ENCODE assay signal across 20 cellular contexts in the genomic region with DNA sequence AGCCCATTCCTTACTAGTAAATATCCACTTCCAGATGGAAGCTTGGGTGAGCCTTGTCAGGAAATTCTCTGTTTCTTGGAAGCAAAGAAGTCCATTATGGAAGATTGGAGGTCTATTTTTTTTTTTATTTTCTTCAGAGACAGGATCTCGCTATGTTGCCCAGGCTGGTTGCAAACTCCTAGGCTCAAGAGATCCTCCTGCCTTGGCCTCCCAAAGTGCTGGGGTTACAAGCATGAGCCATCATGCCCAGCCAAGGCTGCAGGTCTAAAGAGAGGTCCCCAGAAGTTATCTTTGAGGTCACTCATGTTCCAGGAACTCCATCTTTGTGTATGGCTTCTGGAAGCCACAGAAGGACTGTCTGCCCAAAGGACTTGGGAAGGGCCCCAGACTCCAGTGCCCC.
DNase-seq lines count a peak whose midpoint lies in the region; ATAC-seq, FAIRE-seq and TF ChIP-seq lines count a peak whose summit lies in the region.
"Had no signal": no experiment of that assay in that cellular context is flagged by ENCODE, and none has a peak within 500 bp of the region (broad histone marks: within the 10 kb centered on the region; RNA-seq: fewer than 3 reads in every experiment).

No MANE protein-coding gene starts in this region.

- H3K79me2 ChIP-seq in PC-9 (ENCODE audit: low read depth), result no peaks in the 10 kb centered on the region
- H3K79me2 ChIP-seq in K562 (ENCODE audit: control insufficient read depth, insufficient read depth, low read length), result no peaks in the 10 kb centered on the region

- no peaks in the 10 kb centered on the region for H3K36me3 Mint-ChIP-seq in Caco-2 (ENCODE audit: insufficient read depth, unreplicated experiment)
- H3K36me3 Mint-ChIP-seq: CD14-positive monocyte; CD8-positive, alpha-beta T cell; IgD-negative memory B cell had no signal

- no peak overlapping the region for H3K9ac ChIP-seq in K562 (ENCODE audit: insufficient read depth in 1 of 2, low read depth in 2 of 2, low read length in 2 of 2)

- peaks cover 13% of the 10 kb centered on the region for H3K9me3 Mint-ChIP-seq in Caco-2 (ENCODE audit: unreplicated experiment)

- intact Hi-C loops in Caco-2 (cut with micrococcal nuclease; ENCODE audit: unreplicated experiment), result loop anchor here (2.0 to 5.0 kb wide), 2 partner anchors 33 to 54 kb away; no protein-coding TSS in a partner anchor
- intact Hi-C loops in PC-9 (cut with micrococcal nuclease; ENCODE audit: unreplicated experiment), result no loop called here
- intact Hi-C loops in K562 (cut with micrococcal nuclease), result no loop called here
- intact Hi-C loops in right cardiac atrium (cut with DNase I), result no loop called here

- no peak for ATAC-seq in K562
- no peak for ATAC-seq in GM21825 (IDR thresholded peaks at IDR 0.05; ENCODE audit: unreplicated experiment)
- ATAC-seq in right cardiac atrium, result no peak
- ATAC-seq in HG02610 (IDR thresholded peaks at IDR 0.05; ENCODE audit: unreplicated experiment), result no peak
- ATAC-seq: CD8-positive, alpha-beta T cell had no signal

- no peak overlapping the region for H3K4me3 ChIP-seq in Caco-2 (ENCODE audit: low read depth, low read length)
- no peak overlapping the region for H3K4me3 ChIP-seq in PC-9
- no peak overlapping the region for H3K4me3 ChIP-seq in K562
- H3K4me3 ChIP-seq in mesodermal cell (ENCODE audit: extremely low read depth, insufficient read depth, low read length, poor library complexity, severe bottlenecking), result no peak overlapping the region
- H3K4me3 ChIP-seq in right cardiac atrium (ENCODE audit: low read length), result no peak overlapping the region
- H3K4me3 ChIP-seq: HAP-1 had no signal

- H3K9me2 ChIP-seq in PC-9 (ENCODE audit: insufficient read depth), result no peaks in the 10 kb centered on the region

- H3K27me3 ChIP-seq in Caco-2 (replicated peaks; ENCODE audit: control insufficient read depth, insufficient read depth, low read length), result no peaks in the 10 kb centered on the region
- H3K27me3 ChIP-seq in PC-9 (ENCODE audit: insufficient read depth, low read depth), result no peaks in the 10 kb centered on the region
- H3K27me3 ChIP-seq in K562 (ENCODE audit: control insufficient read depth in 2 of 2, insufficient read depth in 2 of 2, low read length in 2 of 2), result peaks cover 16 to 28% of the 10 kb centered on the region in 2 experiments; a peak in 4 of 5 replicates
- no peaks in the 10 kb centered on the region for H3K27me3 ChIP-seq in right cardiac atrium (ENCODE audit: control insufficient read depth, insufficient read depth)

- TF ChIP-seq EP300 in K562 (IDR thresholded peaks at IDR 0.05; ENCODE audit: low read length), result no peak

- CTCF ChIA-PET in Caco-2 (lab: Charles Lee), result interaction anchor here (1.4 kb wide), 1 partner anchor 85 kb away, joined by 4 read pairs; no protein-coding TSS in a partner anchor
- CTCF ChIA-PET in PC-9 (lab: Charles Lee), result no interaction called here
- CTCF ChIA-PET in K562 (lab: Yijun Ruan, JAX; ENCODE audit: low intra/inter-chr PET ratio), result no interaction called here

- H4K20me1 ChIP-seq in PC-9 (ENCODE audit: insufficient read depth) (no peaks in the 10 kb centered on the region), K562 (replicated peaks; ENCODE audit: control insufficient read depth, insufficient read depth, low read length) (no peaks in the 10 kb centered on the region)

- H3F3A ChIP-seq in PC-9 (ENCODE audit: insufficient read depth, low read depth), result peaks cover 3% of the 10 kb centered on the region; the same call in 1 of the 2 replicates

- H3K4me2 ChIP-seq in PC-9 (peak overlapping the region; percentile 55; the same call in 1 of the 2 replicates), K562 (ENCODE audit: insufficient read depth, low read length) (no peak overlapping the region)

- no peak for TF ChIP-seq RAD21 in K562 (CRISPR knock-in tag; conservative IDR thresholded peaks at IDR 0.05 in 1 of 2, IDR thresholded peaks at IDR 0.05 in 1 of 2)

- BruUV-seq in Caco-2 (replicated peaks; lab: Mats Ljungman, UMichigan), result no TSS peak
- BruUV-seq in PC-9 (replicated peaks; lab: Mats Ljungman, UMichigan), result no TSS peak
- no TSS peak for BruUV-seq in K562 (replicated peaks; lab: Mats Ljungman, UMichigan)

- peaks cover 19% of the 10 kb centered on the region for H3K4me1 Mint-ChIP-seq in Caco-2 (ENCODE audit: low read depth, unreplicated experiment)

- 14% methylated on average over 1 of the region's 1 CpG for WGBS in K562 (ENCODE audit: insufficient coverage, low coverage, missing lambda C conversion rate)
- WGBS in mesodermal cell (ENCODE audit: insufficient coverage in 2 of 2), 2 experiments, result 100% methylated on average over 1 of the region's 1 CpG
- 98% methylated on average over 1 of the region's 1 CpG for WGBS in right cardiac atrium

- H2AFZ ChIP-seq in PC-9 (no peak overlapping the region), K562 (ENCODE audit: low read depth, low read length) (no peak overlapping the region)

- H3K4me3 Mint-ChIP-seq in Caco-2 (ENCODE audit: unreplicated experiment), result no peak overlapping the region
- H3K4me3 Mint-ChIP-seq: CD14-positive monocyte; CD8-positive, alpha-beta T cell; HFFc6; IgD-negative memory B cell had no signal

- no peaks in the 10 kb centered on the region for H3K27me3 Mint-ChIP-seq in Caco-2 (ENCODE audit: insufficient read depth, unreplicated experiment)

- H3K27ac ChIP-seq in PC-9 (peak overlapping the region; percentile 68; the same call in 1 of the 2 replicates), K562 (ENCODE audit: extremely low read depth, low read depth, low read length) (no peak overlapping the region), mesodermal cell (ENCODE audit: low read depth, low read length, severe bottlenecking) (peak overlapping the region; percentile 79), right cardiac atrium (ENCODE audit: low read length) (no peak overlapping the region)
- H3K27ac ChIP-seq: 22Rv1 had no signal

- in situ Hi-C loops in K562 (cut with MboI), result no loop called here

- H3K9me3 ChIP-seq in Caco-2 (peaks cover 5% of the 10 kb centered on the region; the same call in 1 of the 2 replicates), PC-9 (ENCODE audit: insufficient read depth, low read depth) (no peaks in the 10 kb centered on the region), K562 (replicated peaks; ENCODE audit: control insufficient read depth, insufficient read depth, low read depth, low read length) (0 out of 2 replicates have a peak, but pooled peaks cover 3% of the 10 kb centered on the region), mesodermal cell (ENCODE audit: control insufficient read depth, low read length) (no peaks in the 10 kb centered on the region), right cardiac atrium (ENCODE audit: control insufficient read depth, low read length) (no peaks in the 10 kb centered on the region)
- H3K9me3 ChIP-seq: HAP-1 had no signal

- no peak for TF ChIP-seq POLR2A in K562 (conservative IDR thresholded peaks at IDR 0.05)

- H3K36me3 ChIP-seq in Caco-2 (ENCODE audit: control insufficient read depth, insufficient read depth, low read length) (no peaks in the 10 kb centered on the region), PC-9 (ENCODE audit: low read depth) (no peaks in the 10 kb centered on the region), K562 (ENCODE audit: control insufficient read depth, insufficient read depth, low read length) (no peaks in the 10 kb centered on the region), mesodermal cell (ENCODE audit: control insufficient read depth, insufficient read depth, low read length) (no peaks in the 10 kb centered on the region)
- H3K36me3 ChIP-seq: HAP-1 had no signal

- DNase-seq in Caco-2 (no peak), PC-9 (no peak), K562 (ENCODE audit: extremely low read depth in 1 of 4, low spot score in 3 of 4) (no peak), right cardiac atrium (no peak), cortex of kidney (lab: John Stamatoyannopoulos, UW) (no peak)
- DNase-seq: CD8-positive, alpha-beta T cell; COR-L47; DND-41; GDM1 had no signal

- H3K4me1 ChIP-seq in Caco-2, result peaks cover 15% of the 10 kb centered on the region
- peaks cover 14% of the 10 kb centered on the region for H3K4me1 ChIP-seq in PC-9 (replicated peaks; ENCODE audit: insufficient read depth)
- no peaks in the 10 kb centered on the region; a peak in 1 of 5 replicates for H3K4me1 ChIP-seq in K562 (replicated peaks in 1 of 2; ENCODE audit: control insufficient read depth in 2 of 2, insufficient read depth in 2 of 2, low read length in 2 of 2)
- peaks cover 22% of the 10 kb centered on the region for H3K4me1 ChIP-seq in mesodermal cell (ENCODE audit: control insufficient read depth, insufficient read depth, low read length, poor library complexity, severe bottlenecking)
- H3K4me1 ChIP-seq in right cardiac atrium (ENCODE audit: control insufficient read depth, insufficient read depth, low read length), result no peaks in the 10 kb centered on the region
- H3K4me1 ChIP-seq: HAP-1 had no signal

- no peaks in the 10 kb centered on the region for H3K9me1 ChIP-seq in K562 (ENCODE audit: control insufficient read depth, insufficient read depth, low read length)

- no peak for TF ChIP-seq CTCF in Caco-2 (IDR thresholded peaks at IDR 0.05; ENCODE audit: insufficient read depth in 1 of 2, low read depth in 1 of 2, low read length in 1 of 2, severe bottlenecking in 1 of 2, unreplicated experiment in 1 of 2)
- no peak for TF ChIP-seq CTCF in PC-9 (conservative IDR thresholded peaks at IDR 0.05)
- no peak for TF ChIP-seq CTCF in K562 (IDR thresholded peaks at IDR 0.05 in 2 of 3, conservative IDR thresholded peaks at IDR 0.05 in 1 of 3; ENCODE audit: insufficient read depth in 2 of 3, low read depth in 1 of 3, low read length in 3 of 3)

- H3K27ac Mint-ChIP-seq in Caco-2 (ENCODE audit: unreplicated experiment), result peak overlapping the region; percentile 88
- H3K27ac Mint-ChIP-seq: CD14-positive monocyte; CD8-positive, alpha-beta T cell; IgD-negative memory B cell had no signal

- POLR2A ChIA-PET in Caco-2 (lab: Charles Lee), result no interaction called here
- POLR2A ChIA-PET in PC-9 (lab: Charles Lee; ENCODE audit: unreplicated experiment), result interaction anchor here (0.5 to 0.7 kb wide), 3 partner anchors 10 to 23 kb away, joined by 4 to 15 read pairs (median 5); no protein-coding TSS in a partner anchor
- POLR2A ChIA-PET in K562 (lab: Yijun Ruan, JAX), result interaction anchor here (0.7 kb wide), 1 partner anchor 10 kb away, joined by 3 read pairs; no protein-coding TSS in a partner anchor

- no peak for FAIRE-seq in K562 (lab: Jason Lieb, UNC)
- FAIRE-seq: GM12892, GM19239, H1 had no signal

TF ChIP-seq in K562, 482 proteins besides CTCF, POLR2A, EP300 and RAD21 (continues in another document):
- TF ChIP-seq, protein P1, sequence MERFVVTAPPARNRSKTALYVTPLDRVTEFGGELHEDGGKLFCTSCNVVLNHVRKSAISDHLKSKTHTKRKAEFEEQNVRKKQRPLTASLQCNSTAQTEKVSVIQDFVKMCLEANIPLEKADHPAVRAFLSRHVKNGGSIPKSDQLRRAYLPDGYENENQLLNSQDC (CRISPR knock-in tag; IDR thresholded peaks at IDR 0.05), result no peak
- TF ChIP-seq TEAD2 (tag; IDR thresholded peaks at IDR 0.05), result no peak
- TF ChIP-seq FIP1L1 (IDR thresholded peaks at IDR 0.05; ENCODE audit: low read depth, low read length, poor library complexity, severe bottlenecking), result no peak
- TF ChIP-seq BMI1 (IDR thresholded peaks at IDR 0.05; ENCODE audit: low read length), result no peak
- TF ChIP-seq ZFPM2 (CRISPR knock-in tag; IDR thresholded peaks at IDR 0.05), result no peak

Comparison
In these comparisons a context has a peak if more than half of its experiments do, and no peak if none do; other contexts are left out.
1. H3K27ac ChIP-seq: peak in PC-9 (single experiment) and mesodermal cell (single experiment); none in K562 (single experiment) and right cardiac atrium (single experiment).